Comparison of ENCODE assay signal across 19 cellular contexts in genomic region chr12:96522690-96523089, GRCh38.
"Had no signal": no experiment of that assay in that cellular context is flagged by ENCODE, and none has a peak within 500 bp of the region (broad histone marks: within the 10 kb centered on the region; RNA-seq: fewer than 3 reads in every experiment).

No MANE protein-coding gene starts in this region.

- H3K4me1 Mint-ChIP-seq: naive B cell had no signal

- H3K9me3 Mint-ChIP-seq: activated CD4-positive, alpha-beta memory T cell treated with anti-CD3 and anti-CD28 coated beads, Interleukin-2, amount 10 ng/mL, durations not matched to agents 7 days and 5 days; activated naive CD4-positive, alpha-beta T cell treated with anti-CD3 and anti-CD28 coated beads, Interleukin-2, amount 10 ng/mL, durations not matched to agents 7 days and 5 days; naive B cell had no signal

- H3K36me3 Mint-ChIP-seq: activated naive CD4-positive, alpha-beta T cell treated with anti-CD3 and anti-CD28 coated beads, Interleukin-2, amount 10 ng/mL, durations not matched to agents 7 days and 5 days; naive B cell had no signal

- DNase-seq: activated CD4-positive, alpha-beta memory T cell treated with anti-CD3 and anti-CD28 coated beads, Interleukin-2, amount 10 ng/mL, durations not matched to agents 7 days and 5 days; activated CD4-positive, alpha-beta T cell treated with anti-CD3 and anti-CD28 coated beads for 48 hours; activated CD4-positive, CD25-positive, alpha-beta regulatory T cell; activated CD8-positive, alpha-beta memory T cell treated with anti-CD3 and anti-CD28 coated beads, Interleukin-2, amount 10 ng/mL, durations not matched to agents 7 days and 5 days; activated effector memory CD4-positive, alpha-beta T cell treated with anti-CD3 and anti-CD28 coated beads, Interleukin-2, amount 50 U/mL, for 16 hours; activated naive CD4-positive, alpha-beta T cell treated with anti-CD3 and anti-CD28 coated beads, Interleukin-2, amount 10 ng/mL, durations not matched to agents 7 days and 5 days; activated T-cell treated with anti-CD3 and anti-CD28 coated beads for 4 hours; amygdala; cortex of kidney; heart right ventricle; lower lobe of right lung; naive B cell; right cardiac atrium; stimulated activated CD4-positive, alpha-beta T cell treated with anti-CD3 and anti-CD28 coated beads, Interleukin-12 subunit alpha, Interleukin-12 subunit beta, amount 100 ng/mL, for 4 hours; stimulated activated CD4-positive, alpha-beta T cell treated with anti-CD3 and anti-CD28 coated beads, Interleukin-4, amount 100 ng/mL, for 4 hours; stimulated activated naive CD8-positive, alpha-beta T cell treated with anti-CD3 and anti-CD28 coated beads, Interleukin-15, Interleukin-2, amounts not matched to agents 100 U/mL and 50 U/mL, for 24 hours; T-helper 9 cell; upper lobe of left lung had no signal

- H3K36me3 ChIP-seq: heart right ventricle, lower lobe of right lung, upper lobe of left lung had no signal

- H3K27ac Mint-ChIP-seq: activated CD4-positive, alpha-beta memory T cell treated with anti-CD3 and anti-CD28 coated beads, Interleukin-2, amount 10 ng/mL, durations not matched to agents 7 days and 5 days; activated CD8-positive, alpha-beta memory T cell treated with anti-CD3 and anti-CD28 coated beads, Interleukin-2, amount 10 ng/mL, durations not matched to agents 7 days and 5 days; activated naive CD4-positive, alpha-beta T cell treated with anti-CD3 and anti-CD28 coated beads, Interleukin-2, amount 10 ng/mL, durations not matched to agents 7 days and 5 days; naive B cell had no signal

- H3K27me3 Mint-ChIP-seq: activated CD8-positive, alpha-beta memory T cell treated with anti-CD3 and anti-CD28 coated beads, Interleukin-2, amount 10 ng/mL, durations not matched to agents 7 days and 5 days had no signal

- H3K9me3 ChIP-seq: heart right ventricle, lower lobe of right lung, upper lobe of left lung had no signal

- H2AFZ ChIP-seq: parathyroid adenoma had no signal

- H3K27ac ChIP-seq: heart right ventricle, lower lobe of right lung, parathyroid adenoma, upper lobe of left lung had no signal

- H3K79me2 ChIP-seq: parathyroid adenoma had no signal

- H3K4me1 ChIP-seq: heart right ventricle, lower lobe of right lung, parathyroid adenoma, upper lobe of left lung had no signal

- H3K27me3 ChIP-seq: heart right ventricle, upper lobe of left lung had no signal

- H3K4me3 ChIP-seq: heart right ventricle, lower lobe of right lung, upper lobe of left lung had no signal

- H3K9ac ChIP-seq: parathyroid adenoma had no signal

- H3K4me3 Mint-ChIP-seq: activated CD4-positive, alpha-beta memory T cell treated with anti-CD3 and anti-CD28 coated beads, Interleukin-2, amount 10 ng/mL, durations not matched to agents 7 days and 5 days; activated CD8-positive, alpha-beta memory T cell treated with anti-CD3 and anti-CD28 coated beads, Interleukin-2, amount 10 ng/mL, durations not matched to agents 7 days and 5 days; activated naive CD4-positive, alpha-beta T cell treated with anti-CD3 and anti-CD28 coated beads, Interleukin-2, amount 10 ng/mL, durations not matched to agents 7 days and 5 days; naive B cell had no signal

- ATAC-seq: activated CD8-positive, alpha-beta memory T cell treated with anti-CD3 and anti-CD28 coated beads, Interleukin-2, amount 10 ng/mL, durations not matched to agents 7 days and 5 days; heart right ventricle; lower lobe of right lung; right cardiac atrium; stimulated activated naive CD8-positive, alpha-beta T cell treated with anti-CD3 and anti-CD28 coated beads, Interleukin-15, Interleukin-2, amounts not matched to agents 100 U/mL and 50 U/mL, for 24 hours had no signal
